ENCODE assay signal across 28 cellular contexts in the genomic region with DNA sequence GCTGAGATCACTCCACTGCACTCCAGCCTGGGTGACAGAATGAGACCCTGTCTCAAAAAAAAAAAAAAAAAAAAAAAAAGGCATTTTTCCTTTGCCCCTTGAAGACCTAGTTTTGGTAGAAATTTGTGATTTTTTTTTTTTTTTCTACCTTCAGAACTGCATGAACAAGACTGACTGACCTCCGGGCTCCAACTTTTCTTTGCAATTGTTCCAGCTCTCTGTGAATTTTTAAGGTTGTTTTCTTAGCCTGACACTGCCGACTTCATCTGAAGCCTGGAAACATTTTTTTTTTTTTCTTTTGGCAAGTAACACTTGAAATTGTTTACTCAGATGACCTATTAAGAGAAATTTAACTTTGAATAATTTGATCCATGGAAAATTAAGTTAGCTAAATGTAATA.
"Had no signal": no experiment of that assay in that cellular context is flagged by ENCODE, and none has a peak within 500 bp of the region (broad histone marks: within the 10 kb centered on the region; RNA-seq: fewer than 3 reads in every experiment).

No MANE protein-coding gene starts in this region.

- ATAC-seq: left colon; left ventricle myocardium superior; lower lobe of right lung; natural killer cell; stimulated activated naive CD8-positive, alpha-beta T cell treated with anti-CD3 and anti-CD28 coated beads, Interleukin-15, amount 100 ng/mL, for 72 hours; upper lobe of right lung had no signal

- H3K27me3 ChIP-seq: esophagus squamous epithelium, neutrophil, tibial nerve, upper lobe of right lung had no signal

- H3K4me1 Mint-ChIP-seq: immature natural killer cell; memory B cell; natural killer cell; neural crest cell; stimulated activated naive CD8-positive, alpha-beta T cell treated with anti-CD3 and anti-CD28 coated beads, Interleukin-15, amount 100 ng/mL, for 72 hours had no signal

- H3K9me3 Mint-ChIP-seq: endodermal cell; immature natural killer cell; memory B cell; natural killer cell; neural crest cell; stimulated activated naive CD8-positive, alpha-beta T cell treated with anti-CD3 and anti-CD28 coated beads, Interleukin-15, amount 100 ng/mL, for 72 hours had no signal

- H3K4me3 ChIP-seq: dorsolateral prefrontal cortex, esophagus squamous epithelium, lower lobe of right lung, skin epidermis, tibial nerve, upper lobe of right lung had no signal

- H3K4me1 ChIP-seq: lower lobe of right lung, parathyroid adenoma, upper lobe of right lung had no signal

- H3K36me3 Mint-ChIP-seq: immature natural killer cell, memory B cell, natural killer cell had no signal

- H3K4me3 Mint-ChIP-seq: endodermal cell; immature natural killer cell; memory B cell; natural killer cell; neural crest cell; stimulated activated naive CD8-positive, alpha-beta T cell treated with anti-CD3 and anti-CD28 coated beads, Interleukin-15, amount 100 ng/mL, for 72 hours had no signal

- H3K27ac Mint-ChIP-seq: endodermal cell, immature natural killer cell, memory B cell, natural killer cell, progenitor cell of endocrine pancreas had no signal

- H3K27me3 Mint-ChIP-seq: memory B cell, progenitor cell of endocrine pancreas had no signal

- H3K36me3 ChIP-seq: lower lobe of right lung, neutrophil, tibial nerve, upper lobe of right lung had no signal

- H3K9me3 ChIP-seq: esophagus squamous epithelium, lower lobe of right lung, neutrophil, tibial nerve, upper lobe of right lung had no signal

- DNase-seq: caudate nucleus; cerebellar nuclear complex; dorsolateral prefrontal cortex; effector CD8-positive, alpha-beta T cell; endodermal cell; esophagus squamous epithelium; foreskin melanocyte; glutamatergic neuron; hypothalamus; immature natural killer cell; kidney glomerular epithelial cell; left colon; left ventricle myocardium superior; lower lobe of right lung; natural killer cell; stimulated activated CD4-positive, alpha-beta T cell treated with anti-CD3 and anti-CD28 coated beads, Interleukin-15, amount 100 ng/mL, for 24 hours; stimulated activated CD4-positive, alpha-beta T cell treated with anti-CD3 and anti-CD28 coated beads, Interleukin-4, amount 100 ng/mL, for 1 hour; stimulated activated CD8-positive, alpha-beta memory T cell treated with anti-CD3 and anti-CD28 coated beads, Interleukin-4, amount 100 ng/mL, for 48 hours; stimulated activated naive CD4-positive, alpha-beta T cell; stimulated activated naive CD8-positive, alpha-beta T cell treated with anti-CD3 and anti-CD28 coated beads, Interleukin-15, amount 100 ng/mL, for 72 hours; upper lobe of right lung had no signal

- H3K27ac ChIP-seq: dorsolateral prefrontal cortex, lower lobe of right lung, neutrophil, parathyroid adenoma, skin epidermis, upper lobe of right lung had no signal
